ENCODE assay signal across 40 cellular contexts in genomic region chr13:45941261-45941660, GRCh38.
DNase-seq lines count a peak whose midpoint lies in the region; ATAC-seq, FAIRE-seq and TF ChIP-seq lines count a peak whose summit lies in the region.
"Had no signal": no experiment of that assay in that cellular context is flagged by ENCODE, and none has a peak within 500 bp of the region (broad histone marks: within the 10 kb centered on the region; RNA-seq: fewer than 3 reads in every experiment).

No MANE protein-coding gene starts in this region.

- H3K4ac ChIP-seq in neuronal stem cell (ENCODE audit: low read length), result no peak overlapping the region

- no peak overlapping the region for H2AK5ac ChIP-seq in neuronal stem cell (ENCODE audit: low read depth, low read length)

- H3K27me3 ChIP-seq in neuronal stem cell (ENCODE audit: control insufficient read depth in 3 of 3, insufficient read depth in 3 of 3, low read depth in 1 of 3, low read length in 3 of 3), result no peaks in the 10 kb centered on the region
- H3K27me3 ChIP-seq: body of pancreas, upper lobe of left lung had no signal

- H2BK120ac ChIP-seq in neuronal stem cell (ENCODE audit: low read depth, low read length), result no peak overlapping the region

- H3K23ac ChIP-seq in neuronal stem cell (ENCODE audit: low read depth, low read length, poor library complexity), result no peak overlapping the region

- no CpG with 5 or more reads among the region's 1 CpG for WGBS in neuronal stem cell (ENCODE audit: extremely low coverage in 2 of 2, insufficient read length in 2 of 2, insufficient replicate concordance in 1 of 2), 2 donors

- H3K27me3 Mint-ChIP-seq in WTC11 (ENCODE audit: low read depth), result no peaks in the 10 kb centered on the region

- no peak for FAIRE-seq in GM19239 (lab: Jason Lieb, UNC)
- FAIRE-seq: GM12891, keratinocyte, TTC549 had no signal

- no peak overlapping the region for H3K4me3 Mint-ChIP-seq in WTC11
- H3K4me3 Mint-ChIP-seq: activated CD8-positive, alpha-beta T cell treated with anti-CD3 and anti-CD28 coated beads for 36 hours; CD14-positive monocyte; central memory CD8-positive, alpha-beta T cell; dendritic cell treated with granulocyte-macrophage colony-stimulating factor and Interleukin-4, amounts not matched to agents 40 ng/mL and 50 ng/mL, for 4 days; H9; neural crest cell; T-helper 1 cell treated with Interleukin-12 subunit alpha and Interleukin-12 subunit beta and Interleukin-4 antibody, amounts not matched to agents 30 μg/mL and 1 μg/mL, for 36 hours had no signal

- H3K27ac Mint-ChIP-seq in WTC11, result no peak overlapping the region
- H3K27ac Mint-ChIP-seq: activated CD8-positive, alpha-beta T cell treated with anti-CD3 and anti-CD28 coated beads for 36 hours; CD14-positive monocyte; dendritic cell treated with granulocyte-macrophage colony-stimulating factor and Interleukin-4, amounts not matched to agents 40 ng/mL and 50 ng/mL, for 4 days; H9; T-helper 1 cell treated with Interleukin-12 subunit alpha and Interleukin-12 subunit beta and Interleukin-4 antibody, amounts not matched to agents 30 μg/mL and 1 μg/mL, for 36 hours had no signal

- H3K79me1 ChIP-seq in neuronal stem cell (ENCODE audit: low read depth, low read length), result no peaks in the 10 kb centered on the region

- ATAC-seq in WTC11, result no peak; the same call in 1 of the 2 replicates
- ATAC-seq: activated CD8-positive, alpha-beta T cell treated with anti-CD3 and anti-CD28 coated beads for 36 hours; body of pancreas; right cardiac atrium had no signal

- H3K4me1 Mint-ChIP-seq in WTC11, result no peaks in the 10 kb centered on the region
- H3K4me1 Mint-ChIP-seq: central memory CD8-positive, alpha-beta T cell; H9; neural crest cell had no signal

- CTCF ChIA-PET in WTC11 (lab: Charles Lee), result interaction anchor here (1.3 kb wide), 1 partner anchor 219 kb away, joined by 3 read pairs; no protein-coding TSS in a partner anchor

- no peak overlapping the region for H3K9ac ChIP-seq in neuronal stem cell (ENCODE audit: low read depth, low read length, poor library complexity)

- no peaks in the 10 kb centered on the region for H3K36me3 Mint-ChIP-seq in WTC11
- H3K36me3 Mint-ChIP-seq: CD14-positive monocyte had no signal

- no peak overlapping the region for H2BK12ac ChIP-seq in neuronal stem cell (ENCODE audit: low read length)

- no peaks in the 10 kb centered on the region for H3K9me3 Mint-ChIP-seq in WTC11
- H3K9me3 Mint-ChIP-seq: activated CD8-positive, alpha-beta T cell treated with anti-CD3 and anti-CD28 coated beads for 36 hours; CD14-positive monocyte; central memory CD8-positive, alpha-beta T cell; dendritic cell treated with granulocyte-macrophage colony-stimulating factor and Interleukin-4, amounts not matched to agents 40 ng/mL and 50 ng/mL, for 4 days; H9; neural crest cell; T-helper 1 cell treated with Interleukin-12 subunit alpha and Interleukin-12 subunit beta and Interleukin-4 antibody, amounts not matched to agents 30 μg/mL and 1 μg/mL, for 36 hours had no signal

- H3K9me3 ChIP-seq in neuronal stem cell (replicated peaks in 1 of 2; ENCODE audit: control insufficient read depth in 2 of 2, insufficient read depth in 1 of 2, low read depth in 1 of 2, low read length in 2 of 2), result peaks cover 0 to 3% of the 10 kb centered on the region in 2 donors
- H3K9me3 ChIP-seq: body of pancreas, left ventricle myocardium inferior, SJSA1, suprapubic skin, upper lobe of left lung had no signal

- no peaks in the 10 kb centered on the region for H3K36me3 ChIP-seq in neuronal stem cell (replicated peaks in 1 of 2; ENCODE audit: control insufficient read depth in 2 of 2, insufficient read depth in 2 of 2, low read length in 2 of 2)
- H3K36me3 ChIP-seq: left ventricle myocardium inferior, SJSA1, suprapubic skin, upper lobe of left lung had no signal

- TF ChIP-seq CTCF in WTC11 (IDR thresholded peaks at IDR 0.05), result no peak

- DNase-seq in DMS 273 (lab: John Stamatoyannopoulos, UW; ENCODE audit: unreplicated experiment) (peak; percentile 11), DMS 273 treated with DMSO at 0.1 percent for 48 hours (lab: John Stamatoyannopoulos, UW) (no peak), M059J (ENCODE audit: low read depth) (peak; percentile 5), WTC11 (ENCODE audit: low spot score) (peak; percentile 14), neuronal stem cell (ENCODE audit: low spot score) (no peak), NCI-H524 treated with DMSO at 0.1 percent for 48 hours (lab: John Stamatoyannopoulos, UW) (no peak), AG08396 (ENCODE audit: low spot score) (no peak), GM19239 (ENCODE audit: insufficient read length, low spot score) (no peak)
- DNase-seq: activated CD4-positive, CD25-positive, alpha-beta regulatory T cell treated with anti-CD3 and anti-CD28 coated beads, Interleukin-2, amount 50 U/mL, for 72 hours; activated CD8-positive, alpha-beta memory T cell treated with anti-CD3 and anti-CD28 coated beads, Interleukin-2, amount 50 U/mL, for 48 hours; activated CD8-positive, alpha-beta T cell treated with anti-CD3 and anti-CD28 coated beads for 36 hours; activated naive CD4-positive, alpha-beta T cell treated with anti-CD3 and anti-CD28 coated beads, Interleukin-2, amount 50 U/mL, for 16 hours; body of pancreas; EL; erythroblast; H9; left ventricle myocardium inferior; mesenchymal stem cell; NCI-H1105; NCI-H1930; NCI-H226; NCI-H748 treated with DMSO at 0.1 percent for 48 hours; posterior cingulate gyrus; right cardiac atrium; stimulated activated CD4-positive, alpha-beta T cell treated with anti-CD3 and anti-CD28 coated beads, Interleukin-1b, Interleukin-23, amount 100 ng/mL, for 48 hours; stimulated activated naive CD4-positive, alpha-beta T cell treated with Interleukin-2 at 50 U/mL for 16 hours; upper lobe of left lung had no signal

- no peak overlapping the region for H2BK15ac ChIP-seq in neuronal stem cell (ENCODE audit: low read length)

- no peak overlapping the region for H4K91ac ChIP-seq in neuronal stem cell (ENCODE audit: low read depth, low read length, poor library complexity)

- no peak overlapping the region for H3K27ac ChIP-seq in neuronal stem cell (replicated peaks; ENCODE audit: low read length)
- H3K27ac ChIP-seq: 22Rv1, body of pancreas, left ventricle myocardium inferior, RWPE1, SJSA1, suprapubic skin, upper lobe of left lung had no signal

- H2AFZ ChIP-seq in neuronal stem cell (ENCODE audit: low read length), result peak overlapping the region; percentile 74

- no peak overlapping the region for H3K18ac ChIP-seq in neuronal stem cell (ENCODE audit: low read length)

- no peaks in the 10 kb centered on the region for H3K4me1 ChIP-seq in neuronal stem cell (ENCODE audit: control insufficient read depth in 2 of 2, insufficient read depth in 1 of 2, low read depth in 1 of 2, low read length in 2 of 2)
- H3K4me1 ChIP-seq: body of pancreas, left ventricle myocardium inferior, SJSA1, upper lobe of left lung had no signal

- no peak overlapping the region for H3K4me2 ChIP-seq in neuronal stem cell (ENCODE audit: insufficient read depth, low read length, poor library complexity, severe bottlenecking)
- H3K4me2 ChIP-seq: smooth muscle cell had no signal

- H3K14ac ChIP-seq in neuronal stem cell (ENCODE audit: low read length), result no peak overlapping the region

- no peak overlapping the region for H3K4me3 ChIP-seq in neuronal stem cell (ENCODE audit: low read length in 2 of 2)
- H3K4me3 ChIP-seq: body of pancreas, left ventricle myocardium inferior, SJSA1, smooth muscle cell, suprapubic skin, upper lobe of left lung had no signal

- H2BK5ac ChIP-seq in neuronal stem cell (ENCODE audit: low read length), result no peak overlapping the region

- POLR2A ChIA-PET in WTC11 (lab: Charles Lee), result no interaction called here

- H4K8ac ChIP-seq in neuronal stem cell (ENCODE audit: low read depth, low read length), result no peak overlapping the region

TF ChIP-seq in WTC11, 78 proteins besides CTCF, POLR2A, EP300 and RAD21 (continues in another document):
- TF ChIP-seq CREM (CRISPR knock-in tag; IDR thresholded peaks at IDR 0.05) (no peak), RORB (CRISPR knock-in tag; IDR thresholded peaks at IDR 0.05) (no peak), ZNF232 (CRISPR knock-in tag; IDR thresholded peaks at IDR 0.05) (no peak), USF1 (CRISPR knock-in tag; IDR thresholded peaks at IDR 0.05) (peak; percentile 86), STAT6 (CRISPR knock-in tag; conservative IDR thresholded peaks at IDR 0.05; ENCODE audit: low read depth) (no peak), ZNF263 (CRISPR knock-in tag; IDR thresholded peaks at IDR 0.05; ENCODE audit: low read depth) (no peak), USF2 (CRISPR knock-in tag; IDR thresholded peaks at IDR 0.05) (peak; percentile 88)

Comparison
In these comparisons a context has a peak if more than half of its experiments do, and no peak if none do; other contexts are left out.
1. DNase-seq: peak in DMS 273 (single experiment), M059J (single experiment) and WTC11 (single experiment); none in DMS 273 treated with DMSO at 0.1 percent for 48 hours (single experiment), neuronal stem cell (single experiment), NCI-H524 treated with DMSO at 0.1 percent for 48 hours (single experiment), AG08396 (single experiment) and GM19239 (single experiment).